13 cellular contexts compared by ENCODE assay signal in genomic region chr3:196323723-196324122, GRCh38. TPM values are rescaled to one million over a fixed set of nuclear protein-coding genes. Genes with fewer than 3 reads are reported as not detected.
A peak's percentile ranks its signal among the peaks of the same experiment; 100 is the strongest.
DNase-seq lines count a peak whose midpoint lies in the region; ATAC-seq, FAIRE-seq and TF ChIP-seq lines count a peak whose summit lies in the region.
"Had no signal": no experiment of that assay in that cellular context is flagged by ENCODE, and none has a peak within 500 bp of the region (broad histone marks: within the 10 kb centered on the region; RNA-seq: fewer than 3 reads in every experiment).

No MANE protein-coding gene starts in this region.

- no peak overlapping the region for H3K18ac ChIP-seq in H1 (ENCODE audit: extremely low read depth, low read length)

- no peak overlapping the region for H3K9ac ChIP-seq in H1 (replicated peaks in 1 of 4; ENCODE audit: extremely low read depth in 1 of 4, low read depth in 3 of 4, low read length in 3 of 4)

- H3K4me3 ChIP-seq in right cardiac atrium (ENCODE audit: low read length), result no peak overlapping the region
- no peak overlapping the region for H3K4me3 ChIP-seq in H1 (ENCODE audit: extremely low read depth in 1 of 4, insufficient read depth in 2 of 4, low read depth in 3 of 4, low read length in 4 of 4)
- H3K4me3 ChIP-seq: smooth muscle cell had no signal

- TF ChIP-seq EP300 in H1 (IDR thresholded peaks at IDR 0.05; ENCODE audit: borderline replicate concordance in 1 of 2, low read depth in 2 of 2, low read length in 2 of 2), result no peak

- no peak overlapping the region for H3K4me2 ChIP-seq in H1 (ENCODE audit: insufficient read depth in 1 of 2, low read depth in 2 of 2, low read length in 2 of 2)
- H3K4me2 ChIP-seq: smooth muscle cell had no signal

- POLR2A ChIA-PET in H1 (lab: Charles Lee; ENCODE audit: partially characterized antibody), result interaction anchor here (2.1 kb wide), 1 partner anchor 24 kb away, joined by 4 read pairs; no protein-coding TSS in a partner anchor

- no peak overlapping the region for H3K56ac ChIP-seq in H1 (replicated peaks; ENCODE audit: insufficient read length, low read depth, low read length)

- H3K36me3 Mint-ChIP-seq in type B pancreatic cell, result no peaks in the 10 kb centered on the region
- H3K36me3 Mint-ChIP-seq in activated naive CD4-positive, alpha-beta T cell treated with anti-CD3 and anti-CD28 coated beads, Interleukin-2, amount 10 ng/mL, durations not matched to agents 7 days and 5 days, result no peaks in the 10 kb centered on the region
- H3K36me3 Mint-ChIP-seq: activated naive CD4-positive, alpha-beta T cell treated with anti-CD3 and anti-CD28 coated beads, Interleukin-2, amount 50 U/mL, for 72 hours had no signal

- H4K5ac ChIP-seq in H1 (ENCODE audit: insufficient read length, low read depth, low read length), result no peak overlapping the region

- peaks cover 3% of the 10 kb centered on the region for H3K27me3 Mint-ChIP-seq in type B pancreatic cell
- H3K27me3 Mint-ChIP-seq in activated naive CD4-positive, alpha-beta T cell treated with anti-CD3 and anti-CD28 coated beads, Interleukin-2, amount 10 ng/mL, durations not matched to agents 7 days and 5 days, result peaks cover 25% of the 10 kb centered on the region

- no peak overlapping the region for H2AFZ ChIP-seq in H1 (ENCODE audit: low read length)

- H3K23ac ChIP-seq in H1 (ENCODE audit: insufficient read length), result no peak overlapping the region

- H3K4me1 Mint-ChIP-seq in type B pancreatic cell (ENCODE audit: unreplicated experiment), result no peaks in the 10 kb centered on the region
- H3K4me1 Mint-ChIP-seq in activated naive CD4-positive, alpha-beta T cell treated with anti-CD3 and anti-CD28 coated beads, Interleukin-2, amount 10 ng/mL, durations not matched to agents 7 days and 5 days, result peaks cover 14% of the 10 kb centered on the region

- no peak overlapping the region for H4K8ac ChIP-seq in H1 (ENCODE audit: extremely low read depth, insufficient read depth, low read length)

- H3K23me2 ChIP-seq in H1 (ENCODE audit: low read depth, low read length), result no peaks in the 10 kb centered on the region

- DNase-seq in right cardiac atrium, result peak; percentile 44 to 64 (median 48)
- no peak for DNase-seq in cardiac septum (ENCODE audit: low spot score)
- peak; percentile 9 for DNase-seq in NCI-H526 treated with DMSO at 0.1 percent for 48 hours (lab: John Stamatoyannopoulos, UW)
- no peak for DNase-seq in H1 (ENCODE audit: low read depth in 1 of 2, low spot score in 2 of 2)
- no peak for DNase-seq in type B pancreatic cell (ENCODE audit: extremely low spot score, unreplicated experiment)
- no peak for DNase-seq in activated naive CD4-positive, alpha-beta T cell treated with anti-CD3 and anti-CD28 coated beads, Interleukin-2, amount 10 ng/mL, durations not matched to agents 7 days and 5 days
- no peak for DNase-seq in SHP77 treated with DMSO at 0.1 percent for 48 hours (lab: John Stamatoyannopoulos, UW)
- DNase-seq in LoVo (ENCODE audit: low spot score), result no peak
- DNase-seq: effector CD4-positive, alpha-beta T cell; NCI-H187 treated with DMSO at 0.1 percent for 48 hours; stimulated activated CD8-positive, alpha-beta memory T cell treated with anti-CD3 and anti-CD28 coated beads, Interleukin-4, amount 100 ng/mL, for 48 hours had no signal

- no peak overlapping the region for H4K91ac ChIP-seq in H1 (replicated peaks; ENCODE audit: insufficient read length, low read length)

- no peak overlapping the region for H2BK5ac ChIP-seq in H1 (ENCODE audit: low read depth, low read length)

- H3K14ac ChIP-seq in H1 (ENCODE audit: insufficient read length), result no peak overlapping the region

- no peak overlapping the region for H2BK15ac ChIP-seq in H1 (ENCODE audit: low read length)

- no peak for FAIRE-seq in H1 (lab: Jason Lieb, UNC)

- no peak for ATAC-seq in right cardiac atrium
- ATAC-seq: activated naive CD4-positive, alpha-beta T cell treated with anti-CD3 and anti-CD28 coated beads, Interleukin-2, amount 50 U/mL, for 72 hours had no signal

- WGBS in right cardiac atrium, result 48% methylated on average over 12 of the region's 12 CpGs
- WGBS in H1 (ENCODE audit: extremely low coverage in 1 of 2, insufficient coverage in 1 of 2, insufficient read length in 1 of 2, insufficient replicate concordance in 2 of 2, low coverage in 1 of 2, low lambda C conversion rate in 2 of 2, missing lambda C conversion rate in 1 of 2), 2 experiments, result 85% methylated on average over 12 of the region's 12 CpGs; no CpG with 5 or more reads in 1 of the 2 experiments

- H4K20me1 ChIP-seq in H1 (replicated peaks in 1 of 2; ENCODE audit: control insufficient read depth in 1 of 2, insufficient read depth in 2 of 2, low read length in 2 of 2), result no peaks in the 10 kb centered on the region

- no peaks in the 10 kb centered on the region for H3K79me2 ChIP-seq in H1 (ENCODE audit: control insufficient read depth in 1 of 2, insufficient read depth in 2 of 2, low read length in 2 of 2)

- intact Hi-C loops in right cardiac atrium (cut with DNase I), result no loop called here
- intact Hi-C loops in cardiac septum (cut with DNase I), result no loop called here

- H2BK20ac ChIP-seq in H1 (ENCODE audit: low read length), result no peak overlapping the region

- no peak overlapping the region for H3K4ac ChIP-seq in H1 (replicated peaks; ENCODE audit: insufficient read length, low read depth, low read length)

- TF ChIP-seq RAD21 in H1 (IDR thresholded peaks at IDR 0.05 in 1 of 2, conservative IDR thresholded peaks at IDR 0.05 in 1 of 2; ENCODE audit: low read depth in 2 of 2, low read length in 2 of 2), result peak; percentile 41 to 57; a peak in 3 of 4 replicates

- H2AK5ac ChIP-seq in H1 (ENCODE audit: low read depth, low read length), result no peak overlapping the region

- TF ChIP-seq POLR2A in H1 (IDR thresholded peaks at IDR 0.05; ENCODE audit: control extremely low read depth in 1 of 2, low read depth in 2 of 2, low read length in 2 of 2), result no peak

- H2BK12ac ChIP-seq in H1 (ENCODE audit: low read depth, low read length), result no peak overlapping the region

- H3K9me3 Mint-ChIP-seq in type B pancreatic cell, result no peaks in the 10 kb centered on the region
- no peaks in the 10 kb centered on the region for H3K9me3 Mint-ChIP-seq in activated naive CD4-positive, alpha-beta T cell treated with anti-CD3 and anti-CD28 coated beads, Interleukin-2, amount 10 ng/mL, durations not matched to agents 7 days and 5 days
- H3K9me3 Mint-ChIP-seq: activated naive CD4-positive, alpha-beta T cell treated with anti-CD3 and anti-CD28 coated beads, Interleukin-2, amount 50 U/mL, for 72 hours had no signal

- H3K4me3 Mint-ChIP-seq in type B pancreatic cell, result no peak overlapping the region
- no peak overlapping the region for H3K4me3 Mint-ChIP-seq in activated naive CD4-positive, alpha-beta T cell treated with anti-CD3 and anti-CD28 coated beads, Interleukin-2, amount 10 ng/mL, durations not matched to agents 7 days and 5 days

- no peaks in the 10 kb centered on the region for H3K27me3 ChIP-seq in right cardiac atrium (ENCODE audit: control insufficient read depth, insufficient read depth)
- no peaks in the 10 kb centered on the region for H3K27me3 ChIP-seq in H1 (replicated peaks in 1 of 4; ENCODE audit: control insufficient read depth in 3 of 4, extremely low read depth in 1 of 4, insufficient read depth in 3 of 4, low read length in 3 of 4)

- H3K27ac ChIP-seq in right cardiac atrium (ENCODE audit: low read length) (no peak overlapping the region), H1 (ENCODE audit: low read depth, low read length) (no peak overlapping the region)

- H3K27ac Mint-ChIP-seq in type B pancreatic cell, result no peak overlapping the region
- no peak overlapping the region for H3K27ac Mint-ChIP-seq in activated naive CD4-positive, alpha-beta T cell treated with anti-CD3 and anti-CD28 coated beads, Interleukin-2, amount 10 ng/mL, durations not matched to agents 7 days and 5 days
- H3K27ac Mint-ChIP-seq: activated naive CD4-positive, alpha-beta T cell treated with anti-CD3 and anti-CD28 coated beads, Interleukin-2, amount 50 U/mL, for 72 hours had no signal

- H3K9me3 ChIP-seq in right cardiac atrium (ENCODE audit: control insufficient read depth, low read length) (no peaks in the 10 kb centered on the region), H1 (ENCODE audit: insufficient read depth in 2 of 2, low read depth in 1 of 2, low read length in 1 of 2) (no peaks in the 10 kb centered on the region)

- CTCF ChIA-PET in H1 (lab: Charles Lee; ENCODE audit: partially characterized antibody), result interaction anchor here (0.5 to 2.4 kb wide), 20 partner anchors 9 to 120 kb away, joined by 3 to 19 read pairs (median 4); no protein-coding TSS in a partner anchor
- CTCF ChIA-PET in activated naive CD4-positive, alpha-beta T cell treated with anti-CD3 and anti-CD28 coated beads, Interleukin-2, amount 10 ng/mL, durations not matched to agents 7 days and 5 days (lab: Charles Lee), result interaction anchor here (1.4 kb wide), 1 partner anchor 70 kb away, joined by 3 read pairs; no protein-coding TSS in a partner anchor

- H3K4me1 ChIP-seq in right cardiac atrium (ENCODE audit: control insufficient read depth, insufficient read depth, low read length), result no peaks in the 10 kb centered on the region
- peaks cover 0 to 5% (median 2%) of the 10 kb centered on the region in 4 experiments; a peak in 4 of 7 replicates for H3K4me1 ChIP-seq in H1 (replicated peaks in 1 of 4; ENCODE audit: control insufficient read depth in 3 of 4, insufficient read depth in 4 of 4, low read length in 3 of 4)

- TF ChIP-seq CTCF in H1 (IDR thresholded peaks at IDR 0.05; ENCODE audit: control extremely low read depth in 1 of 3, insufficient read depth in 1 of 3, low read depth in 1 of 3, low read length in 3 of 3), result peak; percentile 35 to 62 (median 44)
- TF ChIP-seq CTCF in type B pancreatic cell (conservative IDR thresholded peaks at IDR 0.05), result peak; percentile 58

- no peak overlapping the region for H2BK120ac ChIP-seq in H1 (replicated peaks; ENCODE audit: low read depth, low read length)

- H3K79me1 ChIP-seq in H1 (ENCODE audit: low read depth, low read length), result no peaks in the 10 kb centered on the region

- H3K36me3 ChIP-seq in H1 (ENCODE audit: control insufficient read depth in 2 of 4, insufficient read depth in 4 of 4, low read length in 3 of 4), result no peaks in the 10 kb centered on the region

RNA-seq across cellular contexts. Expression of gene DYNLT2B, which starts 5.7 kb away (rescaled TPM):
- total RNA-seq in right cardiac atrium (1 to 10 TPM; 3.6 to 4.7 (median 4.7) TPM), cardiac septum (5.0 TPM), type B pancreatic cell (ENCODE audit: low replicate concordance) (13.6 and 26.3 TPM in 2 replicates)
- polyA plus RNA-seq in right cardiac atrium (8.4 TPM), H1 (2011; rRNA removed) (15.6 and 22.2 TPM in 2 replicates)
- total RNA-seq in H1 (2021; fragmentation: NEBNext Ultra II Directional; extraction: Animal tissue kit (Norgen Biotek cat#: 25700)), result 9.7 and 10.9 TPM in 2 replicates
- polyA plus RNA-seq in H1 (2011; cell fraction: cytosol; rRNA removed), result 19.8 TPM
- 9.1 TPM for polyA plus RNA-seq in H1 (2011; cell fraction: nucleus; rRNA removed)
- 17.7 to 27.4 TPM (median 20.9 TPM) in 4 replicates for polyA plus RNA-seq in H1 (2012, experiment 1 of 2)
- 40.6 TPM for polyA plus RNA-seq in H1 (2012, experiment 2 of 2)
- polyA plus RNA-seq in H1 (2013, experiment 1 of 2), result 21.7 TPM
- polyA plus RNA-seq in H1 (2013, experiment 2 of 2), result 25.4 TPM
- 0.76 and 2.9 TPM in 2 replicates for polyA minus RNA-seq in H1 (2011; rRNA and poly(A)+ RNA removed)
- polyA minus RNA-seq in H1 (2011; cell fraction: cytosol; rRNA and poly(A)+ RNA removed), result 2.7 TPM
- 2.7 TPM for polyA minus RNA-seq in H1 (2011; cell fraction: nucleus; rRNA and poly(A)+ RNA removed)

RNA-seq across cellular contexts. Expression of gene TM4SF19, which starts 14.5 kb away (rescaled TPM):
- total RNA-seq in right cardiac atrium (not detected), cardiac septum (not detected), type B pancreatic cell (ENCODE audit: low replicate concordance) (1.1 TPM in 1 of 2 replicates, not detected in the other)
- polyA plus RNA-seq in right cardiac atrium (not detected), H1 (2011; rRNA removed) (not detected in 2 replicates)
- not detected in 2 replicates for total RNA-seq in H1 (2021; fragmentation: NEBNext Ultra II Directional; extraction: Animal tissue kit (Norgen Biotek cat#: 25700))
- 0.13 TPM for polyA plus RNA-seq in H1 (2011; cell fraction: cytosol; rRNA removed)
- not detected for polyA plus RNA-seq in H1 (2011; cell fraction: nucleus; rRNA removed)
- 0.11 to 0.41 TPM (median 0.15 TPM) in 3 of 4 replicates, not detected in the other for polyA plus RNA-seq in H1 (2012, experiment 1 of 2)
- polyA plus RNA-seq in H1 (2012, experiment 2 of 2), result not detected
- 0.26 TPM for polyA plus RNA-seq in H1 (2013, experiment 1 of 2)
- polyA plus RNA-seq in H1 (2013, experiment 2 of 2), result 0.15 TPM
- 0.16 TPM in 1 of 2 replicates, not detected in the other for polyA minus RNA-seq in H1 (2011; rRNA and poly(A)+ RNA removed)
- not detected for polyA minus RNA-seq in H1 (2011; cell fraction: cytosol; rRNA and poly(A)+ RNA removed)
- not detected for polyA minus RNA-seq in H1 (2011; cell fraction: nucleus; rRNA and poly(A)+ RNA removed)
- polyA plus RNA-seq: smooth muscle cell had no signal

RNA-seq across cellular contexts. Expression of gene PCYT1A, which starts 36.2 kb away (rescaled TPM):
- total RNA-seq in right cardiac atrium (10 to 100 TPM; 79.7 to 87.7 (median 85.7) TPM), cardiac septum (116 TPM), type B pancreatic cell (ENCODE audit: low replicate concordance) (39.0 and 50.8 TPM in 2 replicates)
- polyA plus RNA-seq in right cardiac atrium (34.8 TPM), H1 (2011; rRNA removed) (17.5 and 19.9 TPM in 2 replicates)
- 30.2 and 31.8 TPM in 2 replicates for total RNA-seq in H1 (2021; fragmentation: NEBNext Ultra II Directional; extraction: Animal tissue kit (Norgen Biotek cat#: 25700))
- polyA plus RNA-seq in H1 (2011; cell fraction: cytosol; rRNA removed), result 21.9 TPM
- polyA plus RNA-seq in H1 (2011; cell fraction: nucleus; rRNA removed), result 22.5 TPM
- polyA plus RNA-seq in H1 (2012, experiment 1 of 2), result 21.3 to 27.3 TPM (median 24.4 TPM) in 4 replicates
- polyA plus RNA-seq in H1 (2012, experiment 2 of 2), result 7.1 TPM
- polyA plus RNA-seq in H1 (2013, experiment 1 of 2), result 17.0 TPM
- 18.8 TPM for polyA plus RNA-seq in H1 (2013, experiment 2 of 2)
- 55.5 and 69.8 TPM in 2 replicates for polyA minus RNA-seq in H1 (2011; rRNA and poly(A)+ RNA removed)
- polyA minus RNA-seq in H1 (2011; cell fraction: cytosol; rRNA and poly(A)+ RNA removed), result 40.4 TPM
- 28.9 TPM for polyA minus RNA-seq in H1 (2011; cell fraction: nucleus; rRNA and poly(A)+ RNA removed)

Comparison
In these comparisons a context has a peak if more than half of its experiments do, and no peak if none do; other contexts are left out.
1. DNase-seq: peak in right cardiac atrium (3 of 3) and NCI-H526 treated with DMSO at 0.1 percent for 48 hours (single experiment); none in cardiac septum (single experiment), H1 (0 of 2), type B pancreatic cell (single experiment), activated naive CD4-positive, alpha-beta T cell treated with anti-CD3 and anti-CD28 coated beads, Interleukin-2, amount 10 ng/mL, durations not matched to agents 7 days and 5 days (single experiment), SHP77 treated with DMSO at 0.1 percent for 48 hours (single experiment) and LoVo (single experiment).